ENCODE assay signal across 1 cellular context in genomic region chr6:63598001-63598250, GRCh38.
A peak's percentile ranks its signal among the peaks of the same experiment; 100 is the strongest.
TF ChIP-seq lines count a peak whose summit lies in the region.

No MANE protein-coding gene starts in this region.

TF ChIP-seq in HepG2, 621 proteins besides CTCF, POLR2A, EP300 and RAD21:
- 0 out of 2 replicates have a peak, but pooled peaks have one; percentile 20 for TF ChIP-seq ZBTB42 (CRISPR knock-in tag; IDR thresholded peaks at IDR 0.05)
- TF ChIP-seq, protein P1, sequence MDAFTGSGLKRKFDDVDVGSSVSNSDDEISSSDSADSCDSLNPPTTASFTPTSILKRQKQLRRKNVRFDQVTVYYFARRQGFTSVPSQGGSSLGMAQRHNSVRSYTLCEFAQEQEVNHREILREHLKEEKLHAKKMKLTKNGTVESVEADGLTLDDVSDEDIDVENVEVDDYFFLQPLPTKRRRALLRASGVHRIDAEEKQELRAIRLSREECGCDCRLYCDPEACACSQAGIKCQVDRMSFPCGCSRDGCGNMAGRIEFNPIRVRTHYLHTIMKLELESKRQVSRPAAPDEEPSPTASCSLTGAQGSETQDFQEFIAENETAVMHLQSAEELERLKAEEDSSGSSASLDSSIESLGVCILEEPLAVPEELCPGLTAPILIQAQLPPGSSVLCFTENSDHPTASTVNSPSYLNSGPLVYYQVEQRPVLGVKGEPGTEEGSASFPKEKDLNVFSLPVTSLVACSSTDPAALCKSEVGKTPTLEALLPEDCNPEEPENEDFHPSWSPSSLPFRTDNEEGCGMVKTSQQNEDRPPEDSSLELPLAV (CRISPR knock-in tag; conservative IDR thresholded peaks at IDR 0.05; ENCODE audit: low read depth): 0 out of 2 replicates have a peak, but pooled peaks have one; percentile 29
- no peak for TF ChIP-seq SCMH1 (CRISPR knock-in tag; IDR thresholded peaks at IDR 0.05; ENCODE audit: borderline replicate concordance)
- TF ChIP-seq NFKBIZ (CRISPR knock-in tag; IDR thresholded peaks at IDR 0.05): no peak
- TF ChIP-seq TSC22D2 (CRISPR knock-in tag; IDR thresholded peaks at IDR 0.05; ENCODE audit: borderline replicate concordance): 0 out of 2 replicates have a peak, but pooled peaks have one; percentile 10
- no peak for TF ChIP-seq RFXANK (CRISPR knock-in tag; IDR thresholded peaks at IDR 0.05)
- TF ChIP-seq NCOA1 (CRISPR knock-in tag; IDR thresholded peaks at IDR 0.05): no peak
- TF ChIP-seq GATA4 (IDR thresholded peaks at IDR 0.05; ENCODE audit: borderline replicate concordance, low read depth): peak; percentile 28; the same call in 1 of the 2 replicates
- TF ChIP-seq PHF21A (CRISPR knock-in tag; IDR thresholded peaks at IDR 0.05): peak; percentile 21; the same call in 1 of the 2 replicates
- 0 out of 2 replicates have a peak, but pooled peaks have one; percentile 1 for TF ChIP-seq KMT2B (CRISPR knock-in tag; IDR thresholded peaks at IDR 0.05)
- TF ChIP-seq REL (CRISPR knock-in tag; conservative IDR thresholded peaks at IDR 0.05): peak; percentile 79; the same call in 1 of the 2 replicates
- 0 out of 2 replicates have a peak, but pooled peaks have one; percentile 7 for TF ChIP-seq SIN3A (IDR thresholded peaks at IDR 0.05; ENCODE audit: borderline replicate concordance, low read depth, low read length)
- 0 out of 2 replicates have a peak, but pooled peaks have one; percentile 7 for TF ChIP-seq ZKSCAN8 (CRISPR knock-in tag; IDR thresholded peaks at IDR 0.05; ENCODE audit: borderline replicate concordance)
- 0 out of 2 replicates have a peak, but pooled peaks have one; percentile 20 for TF ChIP-seq FOSL2 (CRISPR knock-in tag; IDR thresholded peaks at IDR 0.05)
- TF ChIP-seq, protein P2, sequence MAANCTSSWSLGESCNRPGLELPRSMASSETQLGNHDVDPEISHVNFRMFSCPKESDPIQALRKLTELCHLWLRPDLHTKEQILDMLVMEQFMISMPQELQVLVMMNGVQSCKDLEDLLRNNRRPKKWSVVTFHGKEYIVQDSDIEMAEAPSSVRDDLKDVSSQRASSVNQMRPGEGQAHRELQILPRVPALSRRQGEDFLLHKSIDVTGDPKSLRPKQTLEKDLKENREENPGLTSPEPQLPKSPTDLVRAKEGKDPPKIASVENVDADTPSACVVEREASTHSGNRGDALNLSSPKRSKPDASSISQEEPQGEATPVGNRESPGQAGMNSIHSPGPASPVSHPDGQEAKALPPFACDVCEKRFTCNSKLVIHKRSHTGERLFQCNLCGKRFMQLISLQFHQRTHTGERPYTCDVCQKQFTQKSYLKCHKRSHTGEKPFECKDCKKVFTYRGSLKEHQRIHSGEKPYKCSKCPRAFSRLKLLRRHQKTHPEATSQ (CRISPR knock-in tag; IDR thresholded peaks at IDR 0.05; ENCODE audit: borderline replicate concordance): no peak
- TF ChIP-seq ARID2 (CRISPR knock-in tag; IDR thresholded peaks at IDR 0.05; ENCODE audit: borderline replicate concordance): 0 out of 2 replicates have a peak, but pooled peaks have one; percentile 15
- TF ChIP-seq SRF (IDR thresholded peaks at IDR 0.05; ENCODE audit: low read depth, low read length): no peak
